ENCODE assay signal across 1 cellular context in genomic region chr3:155891341-155891740, GRCh38.
TF ChIP-seq lines count a peak whose summit lies in the region.

No MANE protein-coding gene starts in this region.

TF ChIP-seq in WTC11, 78 proteins besides CTCF, POLR2A, EP300 and RAD21 (continued from another document):
- TF ChIP-seq, protein P1, sequence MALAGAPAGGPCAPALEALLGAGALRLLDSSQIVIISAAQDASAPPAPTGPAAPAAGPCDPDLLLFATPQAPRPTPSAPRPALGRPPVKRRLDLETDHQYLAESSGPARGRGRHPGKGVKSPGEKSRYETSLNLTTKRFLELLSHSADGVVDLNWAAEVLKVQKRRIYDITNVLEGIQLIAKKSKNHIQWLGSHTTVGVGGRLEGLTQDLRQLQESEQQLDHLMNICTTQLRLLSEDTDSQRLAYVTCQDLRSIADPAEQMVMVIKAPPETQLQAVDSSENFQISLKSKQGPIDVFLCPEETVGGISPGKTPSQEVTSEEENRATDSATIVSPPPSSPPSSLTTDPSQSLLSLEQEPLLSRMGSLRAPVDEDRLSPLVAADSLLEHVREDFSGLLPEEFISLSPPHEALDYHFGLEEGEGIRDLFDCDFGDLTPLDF (CRISPR knock-in tag; IDR thresholded peaks at IDR 0.05), result no peak
